1 cellular context compared by ENCODE assay signal in genomic region chr5:57676228-57677098, GRCh38.
TF ChIP-seq lines count a peak whose summit lies in the region.

No MANE protein-coding gene starts in this region.

TF ChIP-seq in SK-N-SH, 30 proteins besides CTCF, POLR2A, EP300 and RAD21 (continued from another document):
- TF ChIP-seq POLR2AphosphoS5 (IDR thresholded peaks at IDR 0.05; ENCODE audit: low read depth, low read length) (peak; percentile 36; the same call in 1 of the 2 replicates), JUND (IDR thresholded peaks at IDR 0.05) (no peak), MAX (IDR thresholded peaks at IDR 0.05; ENCODE audit: low read depth) (no peak), MEF2A (IDR thresholded peaks at IDR 0.05; ENCODE audit: borderline replicate concordance, low read depth) (peak; percentile 57; the same call in 1 of the 2 replicates), FOSL2 (IDR thresholded peaks at IDR 0.05; ENCODE audit: borderline replicate concordance, low read depth) (no peak; the same call in 1 of the 2 replicates), RFX5 (IDR thresholded peaks at IDR 0.05; ENCODE audit: low read length) (no peak)
- TF ChIP-seq, protein P1, sequence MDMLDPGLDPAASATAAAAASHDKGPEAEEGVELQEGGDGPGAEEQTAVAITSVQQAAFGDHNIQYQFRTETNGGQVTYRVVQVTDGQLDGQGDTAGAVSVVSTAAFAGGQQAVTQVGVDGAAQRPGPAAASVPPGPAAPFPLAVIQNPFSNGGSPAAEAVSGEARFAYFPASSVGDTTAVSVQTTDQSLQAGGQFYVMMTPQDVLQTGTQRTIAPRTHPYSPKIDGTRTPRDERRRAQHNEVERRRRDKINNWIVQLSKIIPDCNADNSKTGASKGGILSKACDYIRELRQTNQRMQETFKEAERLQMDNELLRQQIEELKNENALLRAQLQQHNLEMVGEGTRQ (IDR thresholded peaks at IDR 0.05; ENCODE audit: borderline replicate concordance, low read depth, low read length): no peak
